In the genomic region with DNA sequence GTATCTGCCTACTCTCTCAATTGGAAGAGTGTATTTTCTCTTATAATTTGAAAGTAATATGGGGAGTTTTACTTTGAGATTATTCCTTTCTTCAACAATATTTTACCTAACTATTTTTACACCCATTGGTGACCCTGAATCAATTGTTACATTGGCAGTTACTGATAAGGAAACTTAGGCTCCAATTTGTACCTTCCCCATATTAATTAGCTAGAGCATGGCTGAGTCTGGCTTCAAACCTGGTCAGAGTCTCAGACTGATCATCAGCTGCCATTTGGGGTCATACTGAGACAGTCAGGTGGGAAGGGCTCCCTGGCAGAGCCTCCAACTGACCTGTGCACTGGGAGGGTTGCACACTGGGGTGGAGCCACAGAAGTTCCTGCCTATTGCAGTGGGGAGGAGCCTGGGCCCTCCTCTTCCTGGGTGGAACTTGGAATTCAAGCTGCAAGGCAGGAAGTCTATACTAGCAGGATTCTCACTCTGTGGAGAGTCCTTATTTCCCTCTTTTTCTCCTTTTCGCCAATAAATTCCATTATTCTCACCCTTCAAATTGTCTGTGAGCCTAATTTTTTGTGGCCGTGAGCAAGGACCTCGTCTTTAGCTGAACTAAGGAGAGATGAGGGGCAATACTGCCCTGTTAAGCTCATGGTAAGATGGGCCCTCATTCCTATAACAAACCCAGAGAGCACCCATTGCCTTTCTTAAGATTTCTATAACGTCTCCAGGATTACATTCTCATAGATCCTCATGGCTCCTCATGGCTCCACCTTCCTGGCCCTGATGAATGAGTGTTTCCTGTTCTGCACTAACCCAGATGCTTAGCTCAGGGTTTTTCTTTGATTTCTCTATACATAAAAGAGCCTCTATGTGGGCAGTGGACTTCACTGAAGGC, we compare ENCODE assay signal across 20 cellular contexts.
"Had no signal": no experiment of that assay in that cellular context is flagged by ENCODE, and none has a peak within 500 bp of the region (broad histone marks: within the 10 kb centered on the region; RNA-seq: fewer than 3 reads in every experiment).

No MANE protein-coding gene starts in this region.

- H3K9me3 Mint-ChIP-seq: activated CD8-positive, alpha-beta T cell treated with anti-CD3 and anti-CD28 coated beads for 36 hours; activated T-helper 17 cell treated with anti-CD3 and anti-CD28 coated beads, Interleukin-2, amount 50 U/mL, for 72 hours; brain; endodermal cell; neural crest cell; stimulated activated memory B cell treated with anti-CD40 and anti-IgM and Interleukin-4, amounts not matched to agents 10 μg/mL and 1 μg/mL and 100 μg/mL, for 72 hours had no signal

- H3K4me3 ChIP-seq: left lung, upper lobe of right lung had no signal

- ATAC-seq: activated CD8-positive, alpha-beta T cell treated with anti-CD3 and anti-CD28 coated beads for 36 hours; activated T-helper 17 cell treated with anti-CD3 and anti-CD28 coated beads, Interleukin-2, amount 50 U/mL, for 72 hours; left lung; sciatic nerve; stimulated activated memory B cell treated with anti-CD40 and anti-IgM and Interleukin-4, amounts not matched to agents 10 μg/mL and 1 μg/mL and 100 μg/mL, for 72 hours; upper lobe of right lung had no signal

- H3K4me1 Mint-ChIP-seq: activated T-helper 17 cell treated with anti-CD3 and anti-CD28 coated beads, Interleukin-2, amount 50 U/mL, for 72 hours; stimulated activated memory B cell treated with anti-CD40 and anti-IgM and Interleukin-4, amounts not matched to agents 10 μg/mL and 1 μg/mL and 100 μg/mL, for 72 hours had no signal

- H3K27ac ChIP-seq: epithelial cell of prostate, left lung, upper lobe of right lung had no signal

- FAIRE-seq: colon, keratinocyte had no signal

- H3K36me3 ChIP-seq: left lung, upper lobe of right lung had no signal

- H3K4me3 Mint-ChIP-seq: activated CD8-positive, alpha-beta T cell treated with anti-CD3 and anti-CD28 coated beads for 36 hours; activated T-helper 17 cell treated with anti-CD3 and anti-CD28 coated beads, Interleukin-2, amount 50 U/mL, for 72 hours; brain; endodermal cell; neural crest cell; stimulated activated memory B cell treated with anti-CD40 and anti-IgM and Interleukin-4, amounts not matched to agents 10 μg/mL and 1 μg/mL and 100 μg/mL, for 72 hours had no signal

- H3K4me1 ChIP-seq: upper lobe of right lung had no signal

- H3K27me3 Mint-ChIP-seq: activated T-helper 17 cell treated with anti-CD3 and anti-CD28 coated beads, Interleukin-2, amount 50 U/mL, for 72 hours; brain had no signal

- DNase-seq: activated CD4-positive, alpha-beta T cell treated with anti-CD3 and anti-CD28 coated beads for 4 hours; activated CD8-positive, alpha-beta T cell treated with anti-CD3 and anti-CD28 coated beads for 36 hours; activated naive CD4-positive, alpha-beta T cell treated with Interleukin-2 at 50 U/mL for 16 hours; activated T-cell treated with anti-CD3 and anti-CD28 coated beads, Interleukin-2, amount 50 U/mL, for 1 hour; anterior cingulate cortex; central memory CD4-positive, alpha-beta T cell; endodermal cell; foreskin melanocyte; left lung; midbrain; stimulated activated CD4-positive, alpha-beta T cell treated with anti-CD3 and anti-CD28 coated beads, Interleukin-4, amount 100 ng/mL, for 4 hours; upper lobe of right lung had no signal

- H3K9me3 ChIP-seq: left lung, upper lobe of right lung had no signal

- H3K36me3 Mint-ChIP-seq: brain; stimulated activated memory B cell treated with anti-CD40 and anti-IgM and Interleukin-4, amounts not matched to agents 10 μg/mL and 1 μg/mL and 100 μg/mL, for 72 hours had no signal

- H3K27me3 ChIP-seq: left lung, upper lobe of right lung had no signal

- H3K27ac Mint-ChIP-seq: activated CD8-positive, alpha-beta T cell treated with anti-CD3 and anti-CD28 coated beads for 36 hours; activated T-helper 17 cell treated with anti-CD3 and anti-CD28 coated beads, Interleukin-2, amount 50 U/mL, for 72 hours; endodermal cell; stimulated activated memory B cell treated with anti-CD40 and anti-IgM and Interleukin-4, amounts not matched to agents 10 μg/mL and 1 μg/mL and 100 μg/mL, for 72 hours had no signal
